Comparison of ENCODE assay signal across 18 cellular contexts in the genomic region with DNA sequence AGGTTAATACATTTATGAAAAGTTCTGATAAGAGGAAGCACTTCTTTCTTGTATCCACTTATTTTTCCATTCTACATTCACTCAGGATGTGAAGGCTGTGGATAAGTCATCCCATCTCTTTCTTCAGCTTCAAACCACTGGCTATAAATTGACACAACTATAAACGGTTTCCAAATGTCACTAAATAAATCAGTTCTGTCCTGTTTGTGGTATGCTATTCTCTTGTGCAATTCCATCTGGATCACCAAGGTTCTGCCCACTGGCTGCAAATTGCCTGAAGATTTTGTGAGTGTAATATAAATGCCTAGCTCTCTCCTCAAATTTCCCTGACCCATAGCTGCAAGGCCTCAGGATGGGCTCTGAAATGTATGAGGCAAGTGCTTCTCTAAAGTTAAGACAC. TPM values are rescaled to one million over a fixed set of nuclear protein-coding genes. Genes with fewer than 3 reads are reported as not detected.
DNase-seq lines count a peak whose midpoint lies in the region; ATAC-seq and TF ChIP-seq lines count a peak whose summit lies in the region.
"Had no signal": no experiment of that assay in that cellular context is flagged by ENCODE, and none has a peak within 500 bp of the region (broad histone marks: within the 10 kb centered on the region; RNA-seq: fewer than 3 reads in every experiment).

No MANE protein-coding gene starts in this region.

- no peak for TF ChIP-seq POLR2A in gastrocnemius medialis (IDR thresholded peaks at IDR 0.05)

- H3K4me3 ChIP-seq in BJ (ENCODE audit: low read depth, low read length) (no peak overlapping the region), foreskin fibroblast (ENCODE audit: low read depth in 1 of 2, low read length in 2 of 2) (no peak overlapping the region), gastrocnemius medialis (no peak overlapping the region)
- H3K4me3 ChIP-seq: PC-9 had no signal

- in situ Hi-C loops in gastrocnemius medialis (cut with MboI; ENCODE audit: low sequenced_read_pairs in 4 of 4) = no loop called here

- CTCF ChIA-PET in BJ (lab: Yijun Ruan, JAX) = interaction anchor here (0.9 to 2.6 kb wide), 3 partner anchors 10 to 177 kb away, joined by 3 to 20 read pairs (median 4); no protein-coding TSS in a partner anchor

- H3K36me3 ChIP-seq in BJ (ENCODE audit: control insufficient read depth, insufficient read depth, low read length) (no peaks in the 10 kb centered on the region), gastrocnemius medialis (no peaks in the 10 kb centered on the region)
- H3K36me3 ChIP-seq: BE2C had no signal

- ATAC-seq in gastrocnemius medialis = peak; percentile 81 to 92
- no peak for ATAC-seq in HG02571 (IDR thresholded peaks at IDR 0.05; ENCODE audit: unreplicated experiment)

- POLR2A ChIA-PET in BJ (lab: Charles Lee) = interaction anchor here (0.6 kb wide), 1 partner anchor 39 kb away, joined by 3 read pairs; no protein-coding TSS in a partner anchor

- peak; percentile 80 for DNase-seq in BJ (ENCODE audit: low read depth)
- peak; percentile 68 for DNase-seq in LHCN-M2 (ENCODE audit: low read depth)
- DNase-seq in foreskin fibroblast = peak; percentile 53 to 67
- no peak for DNase-seq in gastrocnemius medialis
- DNase-seq in posterior vena cava (ENCODE audit: low spot score) = no peak
- no peak for DNase-seq in mesenteric fat pad (ENCODE audit: low spot score)
- DNase-seq in NCI-H524 (lab: John Stamatoyannopoulos, UW) = no peak
- DNase-seq: BE2C; CD4-positive, alpha-beta memory T cell; DMS79; H9; NCI-H1417; NCI-H1930; NCI-H510A; NCI-H82; PC-9 had no signal

- H3K27me3 ChIP-seq in BJ (ENCODE audit: control insufficient read depth, insufficient read depth, low read length) = peaks cover 4% of the 10 kb centered on the region; the same call in 1 of the 2 replicates
- H3K27me3 ChIP-seq in gastrocnemius medialis = no peaks in the 10 kb centered on the region
- H3K27me3 ChIP-seq: BE2C had no signal

- H3K4me1 ChIP-seq in gastrocnemius medialis = peaks cover 28 to 37% of the 10 kb centered on the region in 2 donors
- H3K4me1 ChIP-seq: BE2C had no signal

- TF ChIP-seq CTCF in BJ (IDR thresholded peaks at IDR 0.05; ENCODE audit: insufficient read depth, low read depth, low read length) (no peak), foreskin fibroblast (IDR thresholded peaks at IDR 0.05; ENCODE audit: low read depth, low read length) (no peak), gastrocnemius medialis (IDR thresholded peaks at IDR 0.05 in 4 of 5, conservative IDR thresholded peaks at IDR 0.05 in 1 of 5) (no peak)

- no peaks in the 10 kb centered on the region for H3K9me3 ChIP-seq in gastrocnemius medialis
- H3K9me3 ChIP-seq: BE2C had no signal

- H3K27ac ChIP-seq in gastrocnemius medialis = peak overlapping the region; percentile 73 to 95 (median 76)
- H3K27ac ChIP-seq: PC-9 had no signal

- intact Hi-C loops in gastrocnemius medialis (cut with DNase I; ENCODE audit: low total_unique reads) (loop anchor here (10.0 kb wide), 3 partner anchors 655 to 1935 kb away; no protein-coding TSS in a partner anchor), posterior vena cava (cut with DNase I) (loop anchor here in 1 of 2 donors (10.0 kb wide), 1 partner anchor 535 kb away; no protein-coding TSS in a partner anchor)

RNA-seq across cellular contexts. Expression of a gene that starts 7.1 kb away (rescaled TPM):
- polyA plus RNA-seq in BJ (2011; rRNA removed) = not detected in 2 replicates
- not detected in 2 replicates for polyA minus RNA-seq in BJ (2011; rRNA and poly(A)+ RNA removed)
- total RNA-seq in LHCN-M2 (2014; rRNA removed) (0.90 and 4.6 TPM in 2 replicates), gastrocnemius medialis (100 to 1,000 TPM in 3 of 4 donors, 10 to 100 TPM in 1; 31.0 to 194 (median 113) TPM), posterior vena cava (not detected), mesenteric fat pad (0.10 TPM)
- 1.4 TPM for polyA plus RNA-seq in LHCN-M2 (2012)
- total RNA-seq: A673; CD4-positive, alpha-beta memory T cell; H9; PC-9 had no signal

RNA-seq across cellular contexts. Expression of a gene that starts 44.8 kb away (rescaled TPM):
- 129 TPM in 2 replicates for polyA plus RNA-seq in BJ (2011; rRNA removed)
- polyA minus RNA-seq in BJ (2011; rRNA and poly(A)+ RNA removed) = 36.7 and 80.6 TPM in 2 replicates
- total RNA-seq in LHCN-M2 (2014; rRNA removed) (94.3 and 119 TPM in 2 replicates), gastrocnemius medialis (100 to 1,000 TPM; 108 to 181 (median 145) TPM), posterior vena cava (100 to 1,000 TPM; 153 to 174 TPM), mesenteric fat pad (200 TPM)
- polyA plus RNA-seq in LHCN-M2 (2012) = 106 TPM

RNA-seq across cellular contexts. Expression of a gene that starts 49.4 kb away (rescaled TPM):
- polyA plus RNA-seq in BJ (2011; rRNA removed) = 36.6 and 71.8 TPM in 2 replicates
- 16.0 and 20.5 TPM in 2 replicates for polyA minus RNA-seq in BJ (2011; rRNA and poly(A)+ RNA removed)
- total RNA-seq in LHCN-M2 (2014; rRNA removed) (72.5 and 79.7 TPM in 2 replicates), gastrocnemius medialis (10 to 100 TPM; 29.3 to 42.2 (median 36.0) TPM), posterior vena cava (10 to 100 TPM; 53.0 to 57.9 TPM), mesenteric fat pad (54.3 TPM)
- polyA plus RNA-seq in LHCN-M2 (2012) = 36.9 TPM

Comparison
In these comparisons a context has a peak if more than half of its experiments do, and no peak if none do; other contexts are left out.
1. DNase-seq: peak in BJ (single experiment), LHCN-M2 (single experiment) and foreskin fibroblast (2 of 2); none in gastrocnemius medialis (0 of 2), posterior vena cava (single experiment), mesenteric fat pad (single experiment) and NCI-H524 (0 of 2).